Comparison of ENCODE assay signal across 23 cellular contexts in the genomic region with DNA sequence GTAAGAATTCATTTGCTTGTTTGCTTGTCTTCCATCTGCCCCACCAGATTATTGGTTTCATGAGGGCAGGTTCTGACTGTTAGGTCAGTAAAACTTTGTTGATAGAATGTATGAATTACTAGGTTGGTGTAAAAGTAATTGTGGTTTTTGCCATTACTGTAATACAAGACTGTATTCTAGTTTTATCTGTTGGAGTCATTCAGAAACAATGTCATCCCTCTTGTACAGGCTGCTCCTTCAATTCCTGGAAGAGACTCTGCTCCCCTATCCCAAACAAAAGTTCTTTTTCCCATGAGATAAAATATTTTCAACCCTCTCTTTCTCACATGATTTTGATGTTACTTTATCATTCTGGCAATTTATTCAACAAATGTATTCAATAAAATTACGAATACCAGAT.
"Had no signal": no experiment of that assay in that cellular context is flagged by ENCODE, and none has a peak within 500 bp of the region (broad histone marks: within the 10 kb centered on the region; RNA-seq: fewer than 3 reads in every experiment).

No MANE protein-coding gene starts in this region.

- DNase-seq: activated CD4-positive, alpha-beta T cell treated with anti-CD3 and anti-CD28 coated beads, Interleukin-2, amount 50 U/mL, for 48 hours; activated gamma-delta T cell treated with Interleukin-2 at 50 U/mL for 16 hours; activated T-cell treated with anti-CD3 and anti-CD28 coated beads for 4 hours; amygdala; erythroblast; heart right ventricle; left ventricle myocardium superior; naive thymus-derived CD4-positive, alpha-beta T cell; right lobe of liver; stimulated activated CD4-positive, alpha-beta T cell treated with anti-CD3 and anti-CD28 coated beads, Interleukin-4, amount 100 ng/mL, for 1 hour; T-helper 2 cell; upper lobe of left lung had no signal

- H3K4me3 Mint-ChIP-seq: activated T-helper 1 cell treated with anti-CD3 and anti-CD28 coated beads, Interleukin-12 subunit alpha, Interleukin-12 subunit beta, Interleukin-2, Interleukin-4 antibody, amounts not matched to agents 30 ng/mL and 10 ng/mL and 1 ng/mL, durations not matched to agents 14 hours and 24 hours and 36 hours; brain; central memory CD8-positive, alpha-beta T cell; naive thymus-derived CD4-positive, alpha-beta T cell; stimulated activated memory B cell treated with anti-CD40 and anti-IgM and Interleukin-4, amounts not matched to agents 10 μg/mL and 1 μg/mL and 100 μg/mL, for 72 hours had no signal

- H3K36me3 Mint-ChIP-seq: brain had no signal

- H3K79me2 ChIP-seq: parathyroid adenoma had no signal

- H3K4me2 ChIP-seq: smooth muscle cell had no signal

- H3K27me3 Mint-ChIP-seq: naive thymus-derived CD4-positive, alpha-beta T cell; stimulated activated memory B cell treated with anti-CD40 and anti-IgM and Interleukin-4, amounts not matched to agents 10 μg/mL and 1 μg/mL and 100 μg/mL, for 72 hours had no signal

- H3K27ac ChIP-seq: coronary artery, gastroesophageal sphincter, heart right ventricle, neutrophil, parathyroid adenoma, right lobe of liver, thoracic aorta, upper lobe of left lung had no signal

- H3K4me3 ChIP-seq: coronary artery, gastroesophageal sphincter, heart right ventricle, right lobe of liver, smooth muscle cell, thoracic aorta, upper lobe of left lung had no signal

- ATAC-seq: activated naive CD4-positive, alpha-beta T cell treated with anti-CD3 and anti-CD28 coated beads, Interleukin-2, amount 50 U/mL, for 72 hours; gastroesophageal sphincter; heart right ventricle; left ventricle myocardium superior; naive thymus-derived CD4-positive, alpha-beta T cell; right lobe of liver; stimulated activated memory B cell treated with anti-CD40 and anti-IgM and Interleukin-4, amounts not matched to agents 10 μg/mL and 1 μg/mL and 100 μg/mL, for 72 hours had no signal

- H3K4me1 ChIP-seq: heart right ventricle, parathyroid adenoma, right lobe of liver, upper lobe of left lung had no signal

- H3K9me3 ChIP-seq: gastroesophageal sphincter, neutrophil, right lobe of liver, thoracic aorta, upper lobe of left lung had no signal

- H3K9ac ChIP-seq: parathyroid adenoma had no signal

- H3K27ac Mint-ChIP-seq: activated naive CD4-positive, alpha-beta T cell treated with anti-CD3 and anti-CD28 coated beads, Interleukin-2, amount 50 U/mL, for 72 hours; activated T-helper 1 cell treated with anti-CD3 and anti-CD28 coated beads, Interleukin-12 subunit alpha, Interleukin-12 subunit beta, Interleukin-2, Interleukin-4 antibody, amounts not matched to agents 30 ng/mL and 10 ng/mL and 1 ng/mL, durations not matched to agents 14 hours and 24 hours and 36 hours; brain; naive thymus-derived CD4-positive, alpha-beta T cell; stimulated activated memory B cell treated with anti-CD40 and anti-IgM and Interleukin-4, amounts not matched to agents 10 μg/mL and 1 μg/mL and 100 μg/mL, for 72 hours had no signal

- H2AFZ ChIP-seq: parathyroid adenoma had no signal

- H3K27me3 ChIP-seq: gastroesophageal sphincter, heart right ventricle, neutrophil, right lobe of liver, upper lobe of left lung had no signal

- H3K36me3 ChIP-seq: gastroesophageal sphincter, heart right ventricle, neutrophil, right lobe of liver, thoracic aorta, upper lobe of left lung had no signal
